25 cellular contexts compared by ENCODE assay signal in genomic region chr5:21419383-21419782, GRCh38.
DNase-seq lines count a peak whose midpoint lies in the region; ATAC-seq and TF ChIP-seq lines count a peak whose summit lies in the region.
"Had no signal": no experiment of that assay in that cellular context is flagged by ENCODE, and none has a peak within 500 bp of the region (broad histone marks: within the 10 kb centered on the region; RNA-seq: fewer than 3 reads in every experiment).

No MANE protein-coding gene starts in this region.

- no peak overlapping the region for H3K27ac ChIP-seq in breast epithelium
- no peak overlapping the region for H3K27ac ChIP-seq in endodermal cell (ENCODE audit: low read depth, low read length)
- no peak overlapping the region for H3K27ac ChIP-seq in spleen
- H3K27ac ChIP-seq: BLaER1, SJCRH30 had no signal

- H3K4me1 ChIP-seq in breast epithelium: no peaks in the 10 kb centered on the region
- H3K4me1 ChIP-seq in endodermal cell (ENCODE audit: control insufficient read depth, insufficient read depth, low read length): no peaks in the 10 kb centered on the region
- no peaks in the 10 kb centered on the region for H3K4me1 ChIP-seq in spleen
- H3K4me1 ChIP-seq: BLaER1, SJCRH30 had no signal

- no peak overlapping the region for H3K4me3 Mint-ChIP-seq in MCF 10A (ENCODE audit: unreplicated experiment)
- H3K4me3 Mint-ChIP-seq in endodermal cell: no peak overlapping the region
- no peak overlapping the region for H3K4me3 Mint-ChIP-seq in osteocyte (ENCODE audit: unreplicated experiment)
- H3K4me3 Mint-ChIP-seq: CD4-positive, alpha-beta T cell had no signal

- H3K27ac Mint-ChIP-seq in MCF 10A (ENCODE audit: low read depth, unreplicated experiment): no peak overlapping the region
- no peak overlapping the region for H3K27ac Mint-ChIP-seq in endodermal cell
- no peak overlapping the region for H3K27ac Mint-ChIP-seq in osteocyte (ENCODE audit: unreplicated experiment)
- H3K27ac Mint-ChIP-seq: CD4-positive, alpha-beta T cell had no signal

- H3K36me3 Mint-ChIP-seq in MCF 10A (ENCODE audit: insufficient read depth, unreplicated experiment) (no peaks in the 10 kb centered on the region), endodermal cell (ENCODE audit: low read depth) (no peaks in the 10 kb centered on the region), osteocyte (ENCODE audit: unreplicated experiment) (no peaks in the 10 kb centered on the region)

- intact Hi-C loops in MCF 10A (cut with micrococcal nuclease): no loop called here
- intact Hi-C loops in breast epithelium (cut with DNase I; ENCODE audit: low total_unique reads): no loop called here
- intact Hi-C loops in spleen (cut with DNase I; ENCODE audit: low total_unique reads): no loop called here

- POLR2A ChIA-PET in MCF 10A (lab: Yijun Ruan, JAX): interaction anchor here (0.5 kb wide), 1 partner anchor 22 kb away, joined by 3 read pairs; no protein-coding TSS in a partner anchor

- no peak overlapping the region for H3K4me3 ChIP-seq in breast epithelium
- H3K4me3 ChIP-seq in endodermal cell (ENCODE audit: low read length): no peak overlapping the region
- H3K4me3 ChIP-seq in spleen: no peak overlapping the region
- H3K4me3 ChIP-seq: BLaER1, SJCRH30 had no signal

- CTCF ChIA-PET in MCF 10A (lab: Yijun Ruan, JAX): interaction anchor here (1.4 kb wide), 1 partner anchor 10 kb away, joined by 4 read pairs; no protein-coding TSS in a partner anchor

- TF ChIP-seq POLR2A in breast epithelium (IDR thresholded peaks at IDR 0.05) (no peak), spleen (IDR thresholded peaks at IDR 0.05) (no peak)

- H3K36me3 ChIP-seq in breast epithelium (no peaks in the 10 kb centered on the region), endodermal cell (ENCODE audit: control insufficient read depth, insufficient read depth, low read length) (no peaks in the 10 kb centered on the region), spleen (no peaks in the 10 kb centered on the region)
- H3K36me3 ChIP-seq: BLaER1, SJCRH30 had no signal

- no peak overlapping the region for H3K9ac ChIP-seq in endodermal cell (ENCODE audit: extremely low read depth, low read length, poor library complexity, severe bottlenecking)
- H3K9ac ChIP-seq: BLaER1 had no signal

- TF ChIP-seq CTCF in MCF 10A (IDR thresholded peaks at IDR 0.05; ENCODE audit: unreplicated experiment) (no peak), breast epithelium (IDR thresholded peaks at IDR 0.05) (no peak), endodermal cell (conservative IDR thresholded peaks at IDR 0.05) (peak; percentile 45), spleen (IDR thresholded peaks at IDR 0.05 in 8 of 11, conservative IDR thresholded peaks at IDR 0.05 in 3 of 11) (no peak), osteocyte (IDR thresholded peaks at IDR 0.05) (no peak)

- no peak for ATAC-seq in HG03469 (IDR thresholded peaks at IDR 0.05; ENCODE audit: unreplicated experiment)
- ATAC-seq: Right ventricle myocardium inferior had no signal

- H3K9me3 Mint-ChIP-seq in MCF 10A (ENCODE audit: unreplicated experiment) (no peaks in the 10 kb centered on the region), endodermal cell (no peaks in the 10 kb centered on the region), osteocyte (ENCODE audit: unreplicated experiment) (no peaks in the 10 kb centered on the region)
- H3K9me3 Mint-ChIP-seq: CD4-positive, alpha-beta T cell had no signal

- no peaks in the 10 kb centered on the region for H3K27me3 ChIP-seq in breast epithelium
- no peaks in the 10 kb centered on the region for H3K27me3 ChIP-seq in endodermal cell (ENCODE audit: control insufficient read depth, insufficient read depth, low read length, poor library complexity, severe bottlenecking)
- H3K27me3 ChIP-seq in spleen (replicated peaks in 1 of 7): no peaks in the 10 kb centered on the region
- H3K27me3 ChIP-seq: BLaER1, SJCRH30 had no signal

- no peaks in the 10 kb centered on the region for H3K9me3 ChIP-seq in breast epithelium
- no peaks in the 10 kb centered on the region for H3K9me3 ChIP-seq in endodermal cell (ENCODE audit: control insufficient read depth, low read length)
- no peaks in the 10 kb centered on the region for H3K9me3 ChIP-seq in spleen
- H3K9me3 ChIP-seq: BLaER1, SJCRH30 had no signal

- DNase-seq in MCF 10A (ENCODE audit: unreplicated experiment) (peak; percentile 4), breast epithelium (ENCODE audit: low spot score in 2 of 2) (no peak), OCI-M1 (lab: John Stamatoyannopoulos, UW) (peak; percentile 13), endodermal cell (no peak), spleen (no peak), osteocyte (ENCODE audit: extremely low spot score, unreplicated experiment) (no peak), inferior parietal cortex (ENCODE audit: extremely low spot score) (no peak)
- DNase-seq: CD4-positive, alpha-beta T cell; DMS79; H7; IMR-90; KG1; NCI-H1092; NCI-H1417 treated with DMSO at 0.1 percent for 48 hours; NCI-H1694 treated with DMSO at 0.1 percent for 48 hours; NCI-H2081; NCI-H2171; NCI-H226; NCI-H510A; NCI-H69; SJCRH30; T-helper 1 cell had no signal

- H3K4me1 Mint-ChIP-seq in MCF 10A (ENCODE audit: insufficient read depth, unreplicated experiment) (peaks cover 6% of the 10 kb centered on the region), endodermal cell (no peaks in the 10 kb centered on the region), osteocyte (ENCODE audit: unreplicated experiment) (no peaks in the 10 kb centered on the region)

- no TSS peak for BruUV-seq in MCF 10A (replicated peaks; lab: Mats Ljungman, UMichigan)

- no peaks in the 10 kb centered on the region for H3K27me3 Mint-ChIP-seq in MCF 10A (ENCODE audit: insufficient read depth, unreplicated experiment)
- H3K27me3 Mint-ChIP-seq in endodermal cell (ENCODE audit: insufficient read depth): no peaks in the 10 kb centered on the region
- H3K27me3 Mint-ChIP-seq in osteocyte (ENCODE audit: unreplicated experiment): no peaks in the 10 kb centered on the region
- H3K27me3 Mint-ChIP-seq: CD4-positive, alpha-beta T cell had no signal

Comparison
In these comparisons a context has a peak if more than half of its experiments do, and no peak if none do; other contexts are left out.
1. DNase-seq: peak in MCF 10A (single experiment) and OCI-M1 (single experiment); none in breast epithelium (0 of 2), endodermal cell (single experiment), spleen (single experiment), osteocyte (single experiment) and inferior parietal cortex (single experiment).